Comparison of ENCODE assay signal across 19 cellular contexts in genomic region chr11:8956860-8957259, GRCh38. TPM values are rescaled to one million over a fixed set of nuclear protein-coding genes. Genes with fewer than 3 reads are reported as not detected.
DNase-seq lines count a peak whose midpoint lies in the region; ATAC-seq and TF ChIP-seq lines count a peak whose summit lies in the region.
"Had no signal": no experiment of that assay in that cellular context is flagged by ENCODE, and none has a peak within 500 bp of the region (broad histone marks: within the 10 kb centered on the region; RNA-seq: fewer than 3 reads in every experiment).

No MANE protein-coding gene starts in this region.

- DNase-seq in activated CD4-positive, alpha-beta T cell treated with anti-CD3 and anti-CD28 coated beads for 48 hours = peak; percentile 10
- DNase-seq in activated CD4-positive, alpha-beta T cell treated with anti-CD3 and anti-CD28 coated beads for 4 hours = no peak
- DNase-seq in activated naive CD8-positive, alpha-beta T cell treated with anti-CD3 and anti-CD28 coated beads, Interleukin-2, amount 10 ng/mL, durations not matched to agents 7 days and 5 days = no peak
- DNase-seq in activated naive CD8-positive, alpha-beta T cell treated with anti-CD3 and anti-CD28 coated beads for 36 hours = no peak
- DNase-seq in activated naive CD8-positive, alpha-beta T cell treated with anti-CD3 and anti-CD28 coated beads, Interleukin-2, amount 50 U/mL, for 24 hours = no peak
- no peak for DNase-seq in stimulated activated naive CD8-positive, alpha-beta T cell treated with anti-CD3 and anti-CD28 coated beads, Interleukin-15, Interleukin-2, amounts not matched to agents 100 U/mL and 50 U/mL, for 24 hours
- DNase-seq in DMS79 treated with DMSO at 0.1 percent for 48 hours (lab: John Stamatoyannopoulos, UW) (no peak), OCI-LY7 (ENCODE audit: low spot score) (no peak)
- DNase-seq: NCI-H1105, NCI-H2081, NCI-H2171 treated with DMSO at 0.1 percent for 48 hours, PC-9, SIG-M5 had no signal

- intact Hi-C loops in OCI-LY7 (cut with micrococcal nuclease; ENCODE audit: unreplicated experiment) = no loop called here

- H3K9me3 ChIP-seq in OCI-LY7 (ENCODE audit: low read length) = no peaks in the 10 kb centered on the region

- POLR2A ChIA-PET in activated naive CD8-positive, alpha-beta T cell treated with anti-CD3 and anti-CD28 coated beads, Interleukin-2, amount 10 ng/mL, durations not matched to agents 7 days and 5 days (lab: Charles Lee) = interaction anchor here (1.2 kb wide), 1 partner anchor 275 kb away, joined by 5 read pairs; the partner anchor contains the start of genes RPL27A and TRIM66
- POLR2A ChIA-PET in OCI-LY7 (lab: Charles Lee) = interaction anchor here (1.3 kb wide), 1 partner anchor 8 kb away, joined by 3 read pairs; no protein-coding TSS in a partner anchor

- peaks cover 4% of the 10 kb centered on the region for H3K4me1 ChIP-seq in OCI-LY7 (ENCODE audit: insufficient read depth, low read length, poor library complexity, severe bottlenecking)

- H3K4me2 ChIP-seq in OCI-LY7 (ENCODE audit: low read length) = no peak overlapping the region
- H3K4me2 ChIP-seq: PC-9 had no signal

- peak overlapping the region; percentile 14 for H3K4me3 Mint-ChIP-seq in activated naive CD8-positive, alpha-beta T cell treated with anti-CD3 and anti-CD28 coated beads, Interleukin-2, amount 10 ng/mL, durations not matched to agents 7 days and 5 days
- no peak overlapping the region for H3K4me3 Mint-ChIP-seq in activated naive CD8-positive, alpha-beta T cell treated with anti-CD3 and anti-CD28 coated beads for 36 hours
- H3K4me3 Mint-ChIP-seq in activated naive CD8-positive, alpha-beta T cell treated with anti-CD3 and anti-CD28 coated beads, Interleukin-2, amount 50 U/mL, for 24 hours = no peak overlapping the region
- H3K4me3 Mint-ChIP-seq: B cell had no signal

- H3K9me2 ChIP-seq in OCI-LY7 (ENCODE audit: insufficient read depth, low read length) = no peaks in the 10 kb centered on the region

- H3K27ac Mint-ChIP-seq in activated naive CD8-positive, alpha-beta T cell treated with anti-CD3 and anti-CD28 coated beads, Interleukin-2, amount 10 ng/mL, durations not matched to agents 7 days and 5 days = no peak overlapping the region
- no peak overlapping the region for H3K27ac Mint-ChIP-seq in activated naive CD8-positive, alpha-beta T cell treated with anti-CD3 and anti-CD28 coated beads for 36 hours
- H3K27ac Mint-ChIP-seq in activated naive CD8-positive, alpha-beta T cell treated with anti-CD3 and anti-CD28 coated beads, Interleukin-2, amount 50 U/mL, for 24 hours = no peak overlapping the region
- H3K27ac Mint-ChIP-seq: B cell had no signal

- peak; percentile 49 for ATAC-seq in activated naive CD8-positive, alpha-beta T cell treated with anti-CD3 and anti-CD28 coated beads, Interleukin-2, amount 10 ng/mL, durations not matched to agents 7 days and 5 days (ENCODE audit: low read depth)
- ATAC-seq in activated naive CD8-positive, alpha-beta T cell treated with anti-CD3 and anti-CD28 coated beads, Interleukin-2, amount 50 U/mL, for 24 hours = peak; percentile 61
- ATAC-seq in stimulated activated naive CD8-positive, alpha-beta T cell treated with anti-CD3 and anti-CD28 coated beads, Interleukin-15, Interleukin-2, amounts not matched to agents 100 U/mL and 50 U/mL, for 24 hours = peak; percentile 58

- H3K79me2 ChIP-seq in OCI-LY7 (ENCODE audit: insufficient read depth, low read depth, low read length) = peaks cover 22% of the 10 kb centered on the region

- no peaks in the 10 kb centered on the region for H3K27me3 Mint-ChIP-seq in activated naive CD8-positive, alpha-beta T cell treated with anti-CD3 and anti-CD28 coated beads, Interleukin-2, amount 10 ng/mL, durations not matched to agents 7 days and 5 days
- no peaks in the 10 kb centered on the region for H3K27me3 Mint-ChIP-seq in activated naive CD8-positive, alpha-beta T cell treated with anti-CD3 and anti-CD28 coated beads for 36 hours
- no peaks in the 10 kb centered on the region for H3K27me3 Mint-ChIP-seq in activated naive CD8-positive, alpha-beta T cell treated with anti-CD3 and anti-CD28 coated beads, Interleukin-2, amount 50 U/mL, for 24 hours
- H3K27me3 Mint-ChIP-seq: B cell had no signal

- no peak overlapping the region for H3K27ac ChIP-seq in OCI-LY7 (ENCODE audit: low read depth, low read length, poor library complexity, severe bottlenecking)
- H3K27ac ChIP-seq: PC-9, RWPE1 had no signal

- H3K36me3 ChIP-seq in OCI-LY7 (ENCODE audit: insufficient read depth, low read length) = peaks cover 49% of the 10 kb centered on the region

- H3K36me3 Mint-ChIP-seq in activated naive CD8-positive, alpha-beta T cell treated with anti-CD3 and anti-CD28 coated beads, Interleukin-2, amount 10 ng/mL, durations not matched to agents 7 days and 5 days = peaks cover 17% of the 10 kb centered on the region
- peaks cover 14% of the 10 kb centered on the region for H3K36me3 Mint-ChIP-seq in activated naive CD8-positive, alpha-beta T cell treated with anti-CD3 and anti-CD28 coated beads for 36 hours
- peaks cover 16% of the 10 kb centered on the region for H3K36me3 Mint-ChIP-seq in activated naive CD8-positive, alpha-beta T cell treated with anti-CD3 and anti-CD28 coated beads, Interleukin-2, amount 50 U/mL, for 24 hours (ENCODE audit: low read depth)

- CTCF ChIA-PET in OCI-LY7 (lab: Charles Lee; ENCODE audit: unreplicated experiment) = no interaction called here

- H4K20me1 ChIP-seq in OCI-LY7 (ENCODE audit: insufficient read depth, low read length) = no peaks in the 10 kb centered on the region

- no TSS peak for BruUV-seq in OCI-LY7 (replicated peaks; lab: Mats Ljungman, UMichigan)

- no peak overlapping the region for H2AFZ ChIP-seq in OCI-LY7 (ENCODE audit: low read length)
- H2AFZ ChIP-seq: PC-9 had no signal

- TF ChIP-seq CTCF in OCI-LY7 (conservative IDR thresholded peaks at IDR 0.05; ENCODE audit: low read length) = no peak

- H3K4me1 Mint-ChIP-seq in activated naive CD8-positive, alpha-beta T cell treated with anti-CD3 and anti-CD28 coated beads, Interleukin-2, amount 10 ng/mL, durations not matched to agents 7 days and 5 days = peaks cover 29% of the 10 kb centered on the region
- H3K4me1 Mint-ChIP-seq in activated naive CD8-positive, alpha-beta T cell treated with anti-CD3 and anti-CD28 coated beads for 36 hours = peaks cover 25% of the 10 kb centered on the region
- H3K4me1 Mint-ChIP-seq in activated naive CD8-positive, alpha-beta T cell treated with anti-CD3 and anti-CD28 coated beads, Interleukin-2, amount 50 U/mL, for 24 hours = peaks cover 25% of the 10 kb centered on the region

- H3K4me3 ChIP-seq in OCI-LY7 (ENCODE audit: low read depth, low read length, poor library complexity, severe bottlenecking) = no peak overlapping the region
- H3K4me3 ChIP-seq: PC-9 had no signal

- no peaks in the 10 kb centered on the region for H3K9me3 Mint-ChIP-seq in activated naive CD8-positive, alpha-beta T cell treated with anti-CD3 and anti-CD28 coated beads, Interleukin-2, amount 10 ng/mL, durations not matched to agents 7 days and 5 days
- H3K9me3 Mint-ChIP-seq in activated naive CD8-positive, alpha-beta T cell treated with anti-CD3 and anti-CD28 coated beads for 36 hours = no peaks in the 10 kb centered on the region
- no peaks in the 10 kb centered on the region for H3K9me3 Mint-ChIP-seq in activated naive CD8-positive, alpha-beta T cell treated with anti-CD3 and anti-CD28 coated beads, Interleukin-2, amount 50 U/mL, for 24 hours

RNA-seq across cellular contexts. Expression of gene TMEM9B, which starts 7.4 kb away (rescaled TPM):
- total RNA-seq in activated naive CD8-positive, alpha-beta T cell treated with anti-CD3 and anti-CD28 coated beads, Interleukin-2, amount 10 ng/mL, durations not matched to agents 7 days and 5 days = 10 to 100 TPM; 28.9 to 32.4 TPM
- total RNA-seq in activated naive CD8-positive, alpha-beta T cell treated with anti-CD3 and anti-CD28 coated beads for 36 hours = 10 to 100 TPM; 21.1 to 22.3 TPM
- total RNA-seq in OCI-LY7 (2014; rRNA removed; shearing (Covaris generic)) = 8.5 and 13.4 TPM in 2 replicates
- total RNA-seq in OCI-LY7 (2022) = 13.0 and 14.8 TPM in 2 replicates

RNA-seq across cellular contexts. Expression of gene ASCL3, which starts 14.0 kb away (rescaled TPM):
- not detected for total RNA-seq in activated naive CD8-positive, alpha-beta T cell treated with anti-CD3 and anti-CD28 coated beads, Interleukin-2, amount 10 ng/mL, durations not matched to agents 7 days and 5 days
- not detected for total RNA-seq in activated naive CD8-positive, alpha-beta T cell treated with anti-CD3 and anti-CD28 coated beads for 36 hours
- total RNA-seq in OCI-LY7 (2014; rRNA removed; shearing (Covaris generic)) = not detected in 2 replicates
- not detected in 2 replicates for total RNA-seq in OCI-LY7 (2022)
- total RNA-seq: A172, B cell, H4, LHCN-M2, NCI-H460, PC-9 had no signal

RNA-seq across cellular contexts. Expression of gene C11orf16, which starts 24.1 kb away (rescaled TPM):
- total RNA-seq in activated naive CD8-positive, alpha-beta T cell treated with anti-CD3 and anti-CD28 coated beads, Interleukin-2, amount 10 ng/mL, durations not matched to agents 7 days and 5 days = not detected
- not detected for total RNA-seq in activated naive CD8-positive, alpha-beta T cell treated with anti-CD3 and anti-CD28 coated beads for 36 hours
- not detected in 2 replicates for total RNA-seq in OCI-LY7 (2014; rRNA removed; shearing (Covaris generic))
- not detected in 2 replicates for total RNA-seq in OCI-LY7 (2022)
- total RNA-seq: B cell, H4, LHCN-M2, NCI-H460, PC-9 had no signal

RNA-seq across cellular contexts. Expression of gene AKIP1, which starts 45.9 kb away (rescaled TPM):
- 10 to 100 TPM; 21.8 to 23.4 TPM for total RNA-seq in activated naive CD8-positive, alpha-beta T cell treated with anti-CD3 and anti-CD28 coated beads, Interleukin-2, amount 10 ng/mL, durations not matched to agents 7 days and 5 days
- 10 to 100 TPM; 29.1 to 30.7 TPM for total RNA-seq in activated naive CD8-positive, alpha-beta T cell treated with anti-CD3 and anti-CD28 coated beads for 36 hours
- 16.9 and 25.2 TPM in 2 replicates for total RNA-seq in OCI-LY7 (2014; rRNA removed; shearing (Covaris generic))
- total RNA-seq in OCI-LY7 (2022) = 28.2 and 28.3 TPM in 2 replicates

RNA-seq across cellular contexts. Expression of gene NRIP3, which starts 46.9 kb away (rescaled TPM):
- 1 to 10 TPM; 1.4 to 2.0 TPM for total RNA-seq in activated naive CD8-positive, alpha-beta T cell treated with anti-CD3 and anti-CD28 coated beads, Interleukin-2, amount 10 ng/mL, durations not matched to agents 7 days and 5 days
- total RNA-seq in activated naive CD8-positive, alpha-beta T cell treated with anti-CD3 and anti-CD28 coated beads for 36 hours = 1 to 10 TPM in 1 of 2 experiments, under 1 TPM in 1; 0.95 to 1.5 TPM
- total RNA-seq in OCI-LY7 (2014; rRNA removed; shearing (Covaris generic)) = not detected in 2 replicates
- not detected in 2 replicates for total RNA-seq in OCI-LY7 (2022)
